In the genomic region with DNA sequence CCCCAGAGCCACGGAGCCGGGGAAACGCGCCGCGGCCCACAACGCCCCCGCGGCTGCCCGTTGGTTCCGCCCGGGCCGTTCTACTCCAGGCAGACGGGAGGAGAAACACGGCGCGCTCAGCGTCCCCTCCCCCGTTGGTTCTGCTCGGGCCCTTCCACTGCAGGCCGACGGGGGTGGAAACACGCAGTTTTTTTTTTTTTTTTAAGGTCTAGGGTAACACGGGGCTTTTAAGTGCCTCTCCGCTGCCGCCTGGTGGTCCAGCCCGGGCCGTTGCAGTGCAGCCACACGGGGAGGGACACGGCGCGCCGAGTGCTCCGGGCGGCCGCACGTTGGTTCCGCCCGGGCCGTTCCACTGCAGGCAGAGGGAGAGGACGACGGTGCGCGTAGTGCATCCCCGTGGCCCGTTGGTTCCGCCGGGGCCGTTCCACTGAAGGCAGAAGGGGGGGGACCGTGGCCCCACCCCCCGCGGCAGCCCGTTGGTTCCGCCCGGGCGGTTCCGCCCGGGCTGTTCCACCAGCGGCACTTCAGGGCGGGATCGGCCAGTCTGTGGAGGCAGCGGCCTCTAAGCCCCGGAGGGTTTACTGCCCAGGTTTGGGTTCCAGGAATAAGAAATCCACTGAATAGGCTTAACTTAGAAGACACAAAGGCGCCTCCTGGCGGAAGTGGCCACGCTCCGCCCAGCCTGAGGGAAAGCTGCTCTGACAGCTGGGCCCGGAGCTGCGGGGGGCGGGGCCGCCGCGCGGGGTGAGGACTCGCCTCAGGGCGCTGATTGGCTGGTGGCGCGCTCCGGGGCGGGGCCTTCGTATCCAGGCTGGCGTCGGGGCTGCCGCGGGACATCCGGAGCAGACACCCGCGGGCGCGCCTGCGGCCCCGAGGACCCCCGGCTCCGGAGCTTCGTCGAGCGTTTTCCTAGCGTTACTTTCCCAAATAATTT, we compare ENCODE assay signal across 8 cellular contexts. TPM values are rescaled to one million over a fixed set of nuclear protein-coding genes. Genes with fewer than 3 reads are reported as not detected.
DNase-seq lines count a peak whose midpoint lies in the region; ATAC-seq and TF ChIP-seq lines count a peak whose summit lies in the region.
"Not testable (repeated sequence)": the region's sequence is repeated elsewhere in the genome, so short reads cannot be mapped to it uniquely, and the experiment has no call there.

A gene (minus strand): TSS at position 82 of the 934 bp plus-strand sequence. CDS start 16,096 bp downstream, outside the sequence.

- peak; percentile 20; the same call in 1 of the 2 replicates for TF ChIP-seq CTCF in BE2C (IDR thresholded peaks at IDR 0.05; ENCODE audit: low read depth, low read length)

- H3K36me3 ChIP-seq in BE2C, result not testable (repeated sequence)

- peak within 1 kb of the TSS; percentile 88 for H3K27ac ChIP-seq in cingulate gyrus (ENCODE audit: low read depth, low read length)

- H3K27me3 ChIP-seq in BE2C, result not testable (repeated sequence)

- peak within 1 kb of the TSS; percentile 63 for H3K4me3 ChIP-seq in BE2C (ENCODE audit: low read depth, low read length)

- not testable (repeated sequence) for H3K9me3 ChIP-seq in BE2C

- peak; percentile 95 for DNase-seq in BE2C
- DNase-seq in NCI-H526 (lab: John Stamatoyannopoulos, UW), result peak; percentile 60 to 91
- DNase-seq in activated CD4-positive, alpha-beta T cell treated with anti-CD3 and anti-CD28 coated beads for 48 hours, result peak; percentile 95
- DNase-seq in left lobe of liver (ENCODE audit: low spot score), result peak; percentile 90
- peak; percentile 94 for DNase-seq in stimulated activated CD4-positive, alpha-beta T cell treated with anti-CD3 and anti-CD28 coated beads, Interleukin-1b, Interleukin-23, amount 100 ng/mL, for 48 hours

- H3K4me1 ChIP-seq in BE2C, result not testable (repeated sequence)

- ATAC-seq in GM19328 (IDR thresholded peaks at IDR 0.05; ENCODE audit: unreplicated experiment) (peak; percentile 67), HG03457 (IDR thresholded peaks at IDR 0.05; ENCODE audit: unreplicated experiment) (peak; percentile 63), left lobe of liver (peak; percentile 87)

RNA-seq across cellular contexts. Expression of the gene that starts here (rescaled TPM):
- polyA plus RNA-seq in BE2C (2012; ENCODE audit: insufficient read depth, insufficient read length, low read depth), result 34.4 TPM
- 18.6 TPM for total RNA-seq in left lobe of liver

Comparison
In these comparisons a context has a peak if more than half of its experiments do, and no peak if none do; other contexts are left out.
1. Peak in every context shown above with its lines: DNase-seq, ATAC-seq, H3K4me3 ChIP-seq and H3K27ac ChIP-seq.